Comparison of ENCODE assay signal across 9 cellular contexts in the genomic region with DNA sequence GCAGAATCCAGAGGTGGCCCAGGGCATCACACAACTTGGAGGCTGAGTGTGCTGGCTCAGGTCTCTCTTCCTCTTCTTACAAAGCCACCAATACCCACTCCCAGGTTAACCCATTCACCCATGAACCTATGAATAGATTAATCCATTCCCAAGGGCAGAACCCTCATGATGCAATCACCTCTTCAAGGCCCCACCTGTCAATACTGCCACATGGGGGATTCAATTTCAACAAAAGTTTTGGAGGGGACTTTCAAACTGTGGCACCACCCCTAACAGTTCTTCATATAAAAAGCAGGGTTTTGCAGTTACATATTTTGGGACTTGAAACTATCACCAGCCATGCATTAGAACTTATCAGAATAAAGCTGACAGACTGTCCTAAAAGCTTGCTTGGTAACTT.
"Had no signal": no experiment of that assay in that cellular context is flagged by ENCODE, and none has a peak within 500 bp of the region (broad histone marks: within the 10 kb centered on the region; RNA-seq: fewer than 3 reads in every experiment).

No MANE protein-coding gene starts in this region.

- H3K9me3 Mint-ChIP-seq: H9 had no signal

- H3K4me1 ChIP-seq: HAP-1 had no signal

- H3K4me3 Mint-ChIP-seq: GM23338, H9, HFFc6 had no signal

- H3K4me3 ChIP-seq: GM23248, GM23338, HAP-1 had no signal

- ATAC-seq: GM23338, HCT116 had no signal

- H3K9me3 ChIP-seq: HAP-1 had no signal

- H3K36me3 ChIP-seq: HAP-1 had no signal

- H3K27ac Mint-ChIP-seq: GM23338, H9, HFFc6 had no signal

- DNase-seq: GM23248, GOT3, H7, H9, HCEC 1CT, HFFc6 had no signal

- H3K4me2 ChIP-seq: GM23338 had no signal

- H3K27ac ChIP-seq: GM23248 had no signal

- H2AFZ ChIP-seq: GM23248, GM23338 had no signal
